Comparison of ENCODE assay signal across 10 cellular contexts in genomic region chr16:56911771-56912541, GRCh38. TPM values are rescaled to one million over a fixed set of nuclear protein-coding genes. Genes with fewer than 3 reads are reported as not detected.
DNase-seq lines count a peak whose midpoint lies in the region; ATAC-seq and TF ChIP-seq lines count a peak whose summit lies in the region.
"Had no signal": no experiment of that assay in that cellular context is flagged by ENCODE, and none has a peak within 500 bp of the region (broad histone marks: within the 10 kb centered on the region; RNA-seq: fewer than 3 reads in every experiment).

No MANE protein-coding gene starts in this region.

- peaks cover 3% of the 10 kb centered on the region for H3K27me3 Mint-ChIP-seq in activated T-helper 1 cell treated with anti-CD3 and anti-CD28 coated beads, Interleukin-12 subunit alpha, Interleukin-12 subunit beta, Interleukin-2, Interleukin-4 antibody, amounts not matched to agents 30 ng/mL and 10 ng/mL and 1 ng/mL, durations not matched to agents 14 hours and 24 hours and 36 hours (ENCODE audit: insufficient read depth)
- peaks cover 2 to 8% (median 5%) of the 10 kb centered on the region in 3 donors for H3K27me3 Mint-ChIP-seq in immature natural killer cell (ENCODE audit: low read depth in 3 of 3)

- H3K27ac Mint-ChIP-seq in activated T-helper 1 cell treated with anti-CD3 and anti-CD28 coated beads, Interleukin-12 subunit alpha, Interleukin-12 subunit beta, Interleukin-2, Interleukin-4 antibody, amounts not matched to agents 30 ng/mL and 10 ng/mL and 1 ng/mL, durations not matched to agents 14 hours and 24 hours and 36 hours, result peak overlapping the region; percentile 13
- H3K27ac Mint-ChIP-seq in immature natural killer cell, result no peak overlapping the region

- no peaks in the 10 kb centered on the region for H3K9me3 Mint-ChIP-seq in activated T-helper 1 cell treated with anti-CD3 and anti-CD28 coated beads, Interleukin-12 subunit alpha, Interleukin-12 subunit beta, Interleukin-2, Interleukin-4 antibody, amounts not matched to agents 30 ng/mL and 10 ng/mL and 1 ng/mL, durations not matched to agents 14 hours and 24 hours and 36 hours
- H3K9me3 Mint-ChIP-seq in immature natural killer cell, result no peaks in the 10 kb centered on the region

- peak; percentile 29 for TF ChIP-seq POLR2A in GM18951 (IDR thresholded peaks at IDR 0.05; ENCODE audit: extremely low read depth, insufficient read depth, insufficient read length)

- peak; percentile 48 for ATAC-seq in HG03097 (IDR thresholded peaks at IDR 0.05; ENCODE audit: low FRiP score, unreplicated experiment)
- ATAC-seq in left lobe of liver, result peak; percentile 53

- H3K36me3 Mint-ChIP-seq in activated T-helper 1 cell treated with anti-CD3 and anti-CD28 coated beads, Interleukin-12 subunit alpha, Interleukin-12 subunit beta, Interleukin-2, Interleukin-4 antibody, amounts not matched to agents 30 ng/mL and 10 ng/mL and 1 ng/mL, durations not matched to agents 14 hours and 24 hours and 36 hours (ENCODE audit: low read depth), result no peaks in the 10 kb centered on the region
- no peaks in the 10 kb centered on the region for H3K36me3 Mint-ChIP-seq in immature natural killer cell

- no peak for DNase-seq in activated T-helper 1 cell treated with anti-CD3 and anti-CD28 coated beads, Interleukin-12 subunit alpha, Interleukin-12 subunit beta, Interleukin-2, Interleukin-4 antibody, amounts not matched to agents 30 ng/mL and 10 ng/mL and 1 ng/mL, durations not matched to agents 14 hours and 24 hours and 36 hours (ENCODE audit: low spot score)
- no peak for DNase-seq in left lobe of liver (ENCODE audit: low spot score)
- DNase-seq in NCI-H128 (lab: John Stamatoyannopoulos, UW; ENCODE audit: unreplicated experiment), result no peak
- no peak for DNase-seq in immature natural killer cell
- DNase-seq in effector CD4-positive, alpha-beta T cell, result no peak
- DNase-seq in NCI-H2107 treated with DMSO at 0.1 percent for 48 hours (lab: John Stamatoyannopoulos, UW; ENCODE audit: unreplicated experiment), result no peak

- in situ Hi-C loops in GM18951 (cut with MboI; ENCODE audit: low sequenced_read_pairs, unreplicated experiment), result no loop called here

- H3K4me1 Mint-ChIP-seq in activated T-helper 1 cell treated with anti-CD3 and anti-CD28 coated beads, Interleukin-12 subunit alpha, Interleukin-12 subunit beta, Interleukin-2, Interleukin-4 antibody, amounts not matched to agents 30 ng/mL and 10 ng/mL and 1 ng/mL, durations not matched to agents 14 hours and 24 hours and 36 hours (ENCODE audit: low read depth), result peaks cover 40% of the 10 kb centered on the region
- H3K4me1 Mint-ChIP-seq in immature natural killer cell, result peaks cover 5% of the 10 kb centered on the region in 2 donors

- intact Hi-C loops in activated T-helper 1 cell treated with anti-CD3 and anti-CD28 coated beads, Interleukin-12 subunit alpha, Interleukin-12 subunit beta, Interleukin-2, Interleukin-4 antibody, amounts not matched to agents 30 ng/mL and 10 ng/mL and 1 ng/mL, durations not matched to agents 14 hours and 24 hours and 36 hours (cut with micrococcal nuclease), result no loop called here

- H3K4me3 Mint-ChIP-seq in activated T-helper 1 cell treated with anti-CD3 and anti-CD28 coated beads, Interleukin-12 subunit alpha, Interleukin-12 subunit beta, Interleukin-2, Interleukin-4 antibody, amounts not matched to agents 30 ng/mL and 10 ng/mL and 1 ng/mL, durations not matched to agents 14 hours and 24 hours and 36 hours, result no peak overlapping the region
- no peak overlapping the region for H3K4me3 Mint-ChIP-seq in immature natural killer cell

RNA-seq across cellular contexts. Expression of gene HERPUD1, which starts 20.0 kb away (rescaled TPM):
- 176 and 178 TPM in 2 replicates for total RNA-seq in activated T-helper 1 cell treated with anti-CD3 and anti-CD28 coated beads, Interleukin-12 subunit alpha, Interleukin-12 subunit beta, Interleukin-2, Interleukin-4 antibody, amounts not matched to agents 30 ng/mL and 10 ng/mL and 1 ng/mL, durations not matched to agents 14 hours and 24 hours and 36 hours
- total RNA-seq in left lobe of liver, result 122 TPM
- polyA plus RNA-seq in immature natural killer cell, result 100 to 1,000 TPM in 2 of 3 donors, 10 to 100 TPM in 1; 89.0 to 157 (median 120) TPM

RNA-seq across cellular contexts. Expression of gene SLC12A3, which starts 46.9 kb away (rescaled TPM):
- not detected in 2 replicates for total RNA-seq in activated T-helper 1 cell treated with anti-CD3 and anti-CD28 coated beads, Interleukin-12 subunit alpha, Interleukin-12 subunit beta, Interleukin-2, Interleukin-4 antibody, amounts not matched to agents 30 ng/mL and 10 ng/mL and 1 ng/mL, durations not matched to agents 14 hours and 24 hours and 36 hours
- total RNA-seq in left lobe of liver, result not detected
- polyA plus RNA-seq in immature natural killer cell, result under 1 TPM in 1 of 3 donors, not detected in 2; 0.51 TPM
- total RNA-seq: NCI-H460, temporal lobe had no signal

RNA-seq across cellular contexts. Expression of gene CETP, which starts 49.8 kb away (rescaled TPM):
- total RNA-seq in activated T-helper 1 cell treated with anti-CD3 and anti-CD28 coated beads, Interleukin-12 subunit alpha, Interleukin-12 subunit beta, Interleukin-2, Interleukin-4 antibody, amounts not matched to agents 30 ng/mL and 10 ng/mL and 1 ng/mL, durations not matched to agents 14 hours and 24 hours and 36 hours, result 0.23 and 0.24 TPM in 2 replicates
- 3.8 TPM for total RNA-seq in left lobe of liver
- polyA plus RNA-seq in immature natural killer cell, result under 1 TPM in 1 of 3 donors, not detected in 2; 0.22 TPM
